Comparison of ENCODE assay signal across 8 cellular contexts in the genomic region with DNA sequence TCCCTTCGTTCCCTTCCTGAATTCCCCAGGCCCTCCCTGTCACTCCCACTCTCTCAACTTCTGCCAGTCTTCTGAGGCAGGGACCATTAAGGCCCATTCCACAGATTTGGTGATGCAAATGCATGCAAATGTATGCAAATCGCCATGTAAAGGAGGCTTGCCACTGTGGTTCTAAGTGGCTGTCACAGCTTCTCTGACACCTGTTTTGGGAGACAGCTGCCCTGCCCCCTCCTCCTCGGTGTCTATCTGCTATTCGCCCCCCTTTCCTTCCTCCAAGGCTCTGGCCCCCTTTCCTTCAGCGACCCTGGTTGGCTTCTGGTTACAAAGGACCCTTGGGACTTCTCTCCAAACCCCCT. TPM values are rescaled to one million over a fixed set of nuclear protein-coding genes. Genes with fewer than 3 reads are reported as not detected.
DNase-seq lines count a peak whose midpoint lies in the region; ATAC-seq and TF ChIP-seq lines count a peak whose summit lies in the region.

No MANE protein-coding gene starts in this region.

- peak overlapping the region; percentile 69 for H3K4me3 Mint-ChIP-seq in Calu3 (ENCODE audit: low read depth, unreplicated experiment)
- peak overlapping the region; percentile 75 for H3K4me3 Mint-ChIP-seq in neural crest cell

- peaks cover 35% of the 10 kb centered on the region for H3K4me1 Mint-ChIP-seq in Calu3 (ENCODE audit: low read depth, unreplicated experiment)
- H3K4me1 Mint-ChIP-seq in neural crest cell: peaks cover 36% of the 10 kb centered on the region

- peak overlapping the region; percentile 84 for H3K4me2 ChIP-seq in OCI-LY1 (ENCODE audit: low read length)

- H3K9me2 ChIP-seq in OCI-LY1 (ENCODE audit: low read depth, low read length): no peaks in the 10 kb centered on the region

- H3K9me3 Mint-ChIP-seq in Calu3 (ENCODE audit: low read depth, unreplicated experiment): no peaks in the 10 kb centered on the region
- no peaks in the 10 kb centered on the region for H3K9me3 Mint-ChIP-seq in neural crest cell

- H3K27me3 Mint-ChIP-seq in Calu3 (ENCODE audit: unreplicated experiment) (peaks cover 53% of the 10 kb centered on the region), neural crest cell (ENCODE audit: low read depth) (peaks cover 14% of the 10 kb centered on the region)

- H3K9ac ChIP-seq in OCI-LY1 (ENCODE audit: low read length): peak overlapping the region; percentile 31; the same call in 1 of the 2 replicates

- H3K9me3 ChIP-seq in OCI-LY1 (ENCODE audit: low read length): no peaks in the 10 kb centered on the region

- no TSS peak for BruUV-seq in Calu3 (replicated peaks; lab: Mats Ljungman, UMichigan)

- H3K4me3 ChIP-seq in OCI-LY1 (ENCODE audit: low read depth, low read length, poor library complexity, severe bottlenecking) (peak overlapping the region; percentile 53), dorsolateral prefrontal cortex (peak overlapping the region in 57 of 59 donors; percentile 8 to 67 (median 47))

- intact Hi-C loops in Calu3 (cut with micrococcal nuclease; ENCODE audit: unreplicated experiment): loop anchor here (1.0 to 5.0 kb wide), 3 partner anchors 186 to 450 kb away; partner anchors contain the start of gene PCDH1
- intact Hi-C loops in dorsolateral prefrontal cortex (cut with DNase I): loop anchor here (2.0 kb wide), 3 partner anchors 186 to 270 kb away; partner anchors contain the start of gene PCDH1 (in 2 of the 2)

- H3K27ac Mint-ChIP-seq in Calu3 (ENCODE audit: unreplicated experiment): no peak overlapping the region
- H3K27ac Mint-ChIP-seq in neural crest cell (ENCODE audit: unreplicated experiment): no peak overlapping the region

- H2AFZ ChIP-seq in OCI-LY1 (ENCODE audit: low read length): no peak overlapping the region

- no peak for ATAC-seq in HG02981 (IDR thresholded peaks at IDR 0.05; ENCODE audit: unreplicated experiment)

- H3F3A ChIP-seq in OCI-LY1 (ENCODE audit: insufficient read depth, low read length): no peaks in the 10 kb centered on the region

- H3K36me3 Mint-ChIP-seq in Calu3 (ENCODE audit: insufficient read depth, unreplicated experiment) (peaks cover 7% of the 10 kb centered on the region), neural crest cell (ENCODE audit: low read depth) (no peaks in the 10 kb centered on the region)

- H3K27ac ChIP-seq in OCI-LY1 (ENCODE audit: low read depth, low read length, poor library complexity, severe bottlenecking) (no peak overlapping the region), dorsolateral prefrontal cortex (peak overlapping the region in 52 of 59 donors; percentile 1 to 88 (median 72))

- H4K20me1 ChIP-seq in OCI-LY1 (ENCODE audit: insufficient read depth, low read length): no peaks in the 10 kb centered on the region

- H3K79me2 ChIP-seq in OCI-LY1 (ENCODE audit: insufficient read depth, low read length): no peaks in the 10 kb centered on the region

- H3K4me1 ChIP-seq in OCI-LY1 (ENCODE audit: insufficient read depth, low read length, severe bottlenecking): peaks cover 16% of the 10 kb centered on the region

- TF ChIP-seq CTCF in Calu3 (IDR thresholded peaks at IDR 0.05; ENCODE audit: unreplicated experiment) (no peak), OCI-LY1 (IDR thresholded peaks at IDR 0.05; ENCODE audit: low read length) (no peak), dorsolateral prefrontal cortex (IDR thresholded peaks at IDR 0.05 in 54 of 56, conservative IDR thresholded peaks at IDR 0.05 in 2 of 56; ENCODE audit: low read depth in 1 of 56, partially characterized antibody in 56 of 56) (no peak), neural crest cell (conservative IDR thresholded peaks at IDR 0.05) (no peak), GM10266 (IDR thresholded peaks at IDR 0.05; ENCODE audit: control insufficient read depth, insufficient read depth, low read depth, missing control alignments) (no peak)

- DNase-seq in Calu3: no peak
- DNase-seq in dorsolateral prefrontal cortex: no peak
- no peak for DNase-seq in neural crest cell (ENCODE audit: low read depth, low spot score)
- DNase-seq in DMS114 treated with DMSO at 0.1 percent for 48 hours (lab: John Stamatoyannopoulos, UW; ENCODE audit: unreplicated experiment): no peak
- no peak for DNase-seq in DMS79 treated with DMSO at 0.1 percent for 48 hours (lab: John Stamatoyannopoulos, UW)
- no peak for DNase-seq in GM10266 (ENCODE audit: extremely low spot score)

- CTCF ChIA-PET in Calu3 (lab: Charles Lee): interaction anchor here (0.9 to 3.4 kb wide), 15 partner anchors 9 to 276 kb away, joined by 3 to 95 read pairs (median 6); partner anchors contain the start of genes ARAP3, DELE1, DIAPH1 and PCDH1

- H3K27me3 ChIP-seq in OCI-LY1 (ENCODE audit: insufficient read depth, low read length) (peaks cover 5% of the 10 kb centered on the region), dorsolateral prefrontal cortex (no peaks in the 10 kb centered on the region)

- H3K36me3 ChIP-seq in OCI-LY1 (ENCODE audit: insufficient read depth, low read length): no peaks in the 10 kb centered on the region

RNA-seq across cellular contexts. Expression of gene ARAP3, which starts 10.5 kb away (rescaled TPM):
- total RNA-seq in Calu3 (2022) (17.5 and 22.8 TPM in 2 replicates), dorsolateral prefrontal cortex (10 to 100 TPM in 66 of 120 experiments, 1 to 10 TPM in 54; 3.8 to 24.9 (median 10.5) TPM), neural crest cell (36.0 and 39.2 TPM in 2 replicates)

RNA-seq across cellular contexts. Expression of gene FCHSD1, which starts 41.3 kb away (rescaled TPM):
- total RNA-seq in Calu3 (2022) (41.4 and 41.8 TPM in 2 replicates), dorsolateral prefrontal cortex (10 to 100 TPM in 110 of 120 experiments, 1 to 10 TPM in 10; 7.1 to 36.8 (median 16.9) TPM), neural crest cell (20.4 and 20.6 TPM in 2 replicates)

RNA-seq across cellular contexts. Expression of gene RELL2, which starts 55.7 kb away (rescaled TPM):
- 12.5 and 12.6 TPM in 2 replicates for total RNA-seq in Calu3 (2022)
- 10 to 100 TPM; 12.9 to 64.8 (median 38.0) TPM for total RNA-seq in dorsolateral prefrontal cortex
- total RNA-seq in neural crest cell: 6.5 and 6.9 TPM in 2 replicates

RNA-seq across cellular contexts. Expression of gene HDAC3, which starts 55.9 kb away (rescaled TPM):
- 96.3 and 102 TPM in 2 replicates for total RNA-seq in Calu3 (2022)
- total RNA-seq in dorsolateral prefrontal cortex: 10 to 100 TPM; 44.4 to 98.2 (median 64.1) TPM
- 110 and 114 TPM in 2 replicates for total RNA-seq in neural crest cell
